Comparison of ENCODE assay signal across 18 cellular contexts in the genomic region with DNA sequence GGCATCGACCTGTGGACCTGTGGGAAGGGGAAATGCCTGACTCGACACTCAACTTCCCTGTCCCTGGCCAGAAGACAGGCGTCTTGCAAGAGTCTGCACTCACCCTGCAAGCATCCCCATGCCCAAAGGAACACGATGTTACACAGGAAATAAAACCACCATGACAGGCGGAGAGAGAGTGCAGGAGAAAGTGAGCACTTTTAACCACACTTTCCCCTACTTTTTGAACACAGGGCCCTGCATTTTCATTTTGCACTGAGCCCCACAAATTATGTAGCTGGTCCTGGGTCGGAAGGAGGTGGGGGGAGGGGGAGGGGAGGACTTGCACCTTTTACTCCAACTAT. TPM values are rescaled to one million over a fixed set of nuclear protein-coding genes. Genes with fewer than 3 reads are reported as not detected.
DNase-seq lines count a peak whose midpoint lies in the region; ATAC-seq, FAIRE-seq and TF ChIP-seq lines count a peak whose summit lies in the region.
"Had no signal": no experiment of that assay in that cellular context is flagged by ENCODE, and none has a peak within 500 bp of the region (broad histone marks: within the 10 kb centered on the region; RNA-seq: fewer than 3 reads in every experiment).

No MANE protein-coding gene starts in this region.

- no peak overlapping the region for H3K18ac ChIP-seq in H1 (ENCODE audit: extremely low read depth, low read length)

- H4K20me1 ChIP-seq in H1 (replicated peaks in 1 of 2; ENCODE audit: control insufficient read depth in 1 of 2, insufficient read depth in 2 of 2, low read length in 2 of 2), result peaks cover 0 to 9% of the 10 kb centered on the region in 2 experiments
- no peaks in the 10 kb centered on the region for H4K20me1 ChIP-seq in mammary epithelial cell (ENCODE audit: insufficient read depth, low read length)

- dilution Hi-C loops in mammary epithelial cell (cut with HindIII; ENCODE audit: low sequenced_read_pairs), result no loop called here

- H2BK12ac ChIP-seq in H1 (ENCODE audit: low read depth, low read length), result peak overlapping the region; percentile 29; the same call in 1 of the 2 replicates

- peak; percentile 32 for ATAC-seq in activated CD8-positive, alpha-beta T cell treated with anti-CD3 and anti-CD28 coated beads, Interleukin-2, amount 10 ng/mL, durations not matched to agents 7 days and 5 days
- no peak for ATAC-seq in activated CD8-positive, alpha-beta T cell treated with anti-CD3 and anti-CD28 coated beads for 36 hours
- ATAC-seq: HepG2, Panc1 had no signal

- no peak overlapping the region; a peak in 1 of 7 replicates for H3K9ac ChIP-seq in H1 (replicated peaks in 1 of 4; ENCODE audit: extremely low read depth in 1 of 4, low read depth in 3 of 4, low read length in 3 of 4)
- no peak overlapping the region for H3K9ac ChIP-seq in mammary epithelial cell (ENCODE audit: insufficient read depth, low read length)

- intact Hi-C loops in activated CD8-positive, alpha-beta T cell treated with anti-CD3 and anti-CD28 coated beads for 36 hours (cut with micrococcal nuclease), result no loop called here
- intact Hi-C loops in mammary epithelial cell (cut with micrococcal nuclease), result loop anchor here (10.0 kb wide), 1 partner anchor 84 kb away; a partner anchor contains a TSS

- no peak overlapping the region for H3K4me3 ChIP-seq in NB4 (ENCODE audit: low read depth, low read length)
- no peak overlapping the region for H3K4me3 ChIP-seq in H1 (ENCODE audit: extremely low read depth in 1 of 4, insufficient read depth in 2 of 4, low read depth in 3 of 4, low read length in 4 of 4)
- H3K4me3 ChIP-seq in mammary epithelial cell (replicated peaks in 1 of 3; ENCODE audit: insufficient read depth in 1 of 3, low read depth in 2 of 3, low read length in 3 of 3), result no peak overlapping the region

- no peak overlapping the region for H2BK15ac ChIP-seq in H1 (ENCODE audit: low read length)

- no peak for TF ChIP-seq RAD21 in H1 (IDR thresholded peaks at IDR 0.05 in 1 of 2, conservative IDR thresholded peaks at IDR 0.05 in 1 of 2; ENCODE audit: low read depth in 2 of 2, low read length in 2 of 2)

- H2BK5ac ChIP-seq in H1 (ENCODE audit: low read depth, low read length), result no peak overlapping the region

- peaks cover 0 to 5% (median 2%) of the 10 kb centered on the region in 4 experiments; a peak in 3 of 7 replicates for H3K4me1 ChIP-seq in H1 (replicated peaks in 1 of 4; ENCODE audit: control insufficient read depth in 3 of 4, insufficient read depth in 4 of 4, low read length in 3 of 4)
- H3K4me1 ChIP-seq in mammary epithelial cell (ENCODE audit: insufficient read depth, low read length), result peaks cover 9% of the 10 kb centered on the region

- FAIRE-seq in H1 (lab: Jason Lieb, UNC), result no peak
- FAIRE-seq: H54, HepG2 had no signal

- no peak overlapping the region for H4K8ac ChIP-seq in H1 (ENCODE audit: extremely low read depth, insufficient read depth, low read length)

- BruUV-seq in mammary epithelial cell (replicated peaks; lab: Mats Ljungman, UMichigan), result no TSS peak

- CTCF ChIA-PET in activated CD8-positive, alpha-beta T cell treated with anti-CD3 and anti-CD28 coated beads, Interleukin-2, amount 10 ng/mL, durations not matched to agents 7 days and 5 days (lab: Charles Lee), result interaction anchor here (1.5 kb wide), 1 partner anchor 14 kb away, joined by 6 read pairs; no protein-coding TSS in a partner anchor
- CTCF ChIA-PET in activated CD8-positive, alpha-beta T cell treated with anti-CD3 and anti-CD28 coated beads for 36 hours (lab: Charles Lee), result interaction anchor here (1.5 to 2.7 kb wide), 2 partner anchors 13 to 15 kb away, joined by 5 to 15 read pairs; no protein-coding TSS in a partner anchor
- CTCF ChIA-PET in H1 (lab: Charles Lee; ENCODE audit: partially characterized antibody) (interaction anchor here (0.9 to 6.3 kb wide), 5 partner anchors 12 to 201 kb away, joined by 3 to 58 read pairs (median 4); a partner anchor contains a TSS), mammary epithelial cell (lab: Charles Lee; ENCODE audit: low non-redundant PET) (no interaction called here)

- H3K27ac Mint-ChIP-seq in activated CD8-positive, alpha-beta T cell treated with anti-CD3 and anti-CD28 coated beads, Interleukin-2, amount 10 ng/mL, durations not matched to agents 7 days and 5 days, result no peak overlapping the region
- H3K27ac Mint-ChIP-seq in activated CD8-positive, alpha-beta T cell treated with anti-CD3 and anti-CD28 coated beads for 36 hours, result no peak overlapping the region
- no peak overlapping the region for H3K27ac Mint-ChIP-seq in type B pancreatic cell
- H3K27ac Mint-ChIP-seq: CD14-positive monocyte had no signal

- no peak for TF ChIP-seq CTCF in activated CD8-positive, alpha-beta T cell treated with anti-CD3 and anti-CD28 coated beads for 36 hours (IDR thresholded peaks at IDR 0.05)
- TF ChIP-seq CTCF in NB4 (IDR thresholded peaks at IDR 0.05; ENCODE audit: low read depth, low read length) (no peak), H1 (IDR thresholded peaks at IDR 0.05; ENCODE audit: control extremely low read depth in 1 of 3, insufficient read depth in 1 of 3, low read depth in 1 of 3, low read length in 3 of 3) (no peak), type B pancreatic cell (conservative IDR thresholded peaks at IDR 0.05) (no peak), mammary epithelial cell (conservative IDR thresholded peaks at IDR 0.05 in 1 of 2, IDR thresholded peaks at IDR 0.05 in 1 of 2; ENCODE audit: extremely low read depth in 1 of 2, insufficient read depth in 1 of 2, low read depth in 1 of 2, low read length in 2 of 2) (no peak)

- H2BK120ac ChIP-seq in H1 (replicated peaks; ENCODE audit: low read depth, low read length), result no peak overlapping the region

- POLR2A ChIA-PET in activated CD8-positive, alpha-beta T cell treated with anti-CD3 and anti-CD28 coated beads, Interleukin-2, amount 10 ng/mL, durations not matched to agents 7 days and 5 days (lab: Charles Lee), result no interaction called here
- POLR2A ChIA-PET in activated CD8-positive, alpha-beta T cell treated with anti-CD3 and anti-CD28 coated beads for 36 hours (lab: Charles Lee), result interaction anchor here (1.1 kb wide), 1 partner anchor 28 kb away, joined by 3 read pairs; no protein-coding TSS in a partner anchor
- POLR2A ChIA-PET in H1 (lab: Charles Lee; ENCODE audit: partially characterized antibody), result interaction anchor here (0.7 kb wide), 1 partner anchor 12 kb away, joined by 4 read pairs; no protein-coding TSS in a partner anchor

- H3K36me3 Mint-ChIP-seq in activated CD8-positive, alpha-beta T cell treated with anti-CD3 and anti-CD28 coated beads, Interleukin-2, amount 10 ng/mL, durations not matched to agents 7 days and 5 days (ENCODE audit: low read depth), result no peaks in the 10 kb centered on the region
- no peaks in the 10 kb centered on the region for H3K36me3 Mint-ChIP-seq in activated CD8-positive, alpha-beta T cell treated with anti-CD3 and anti-CD28 coated beads for 36 hours (ENCODE audit: low read depth)
- no peaks in the 10 kb centered on the region for H3K36me3 Mint-ChIP-seq in type B pancreatic cell
- H3K36me3 Mint-ChIP-seq: CD14-positive monocyte had no signal

- H3K9me3 ChIP-seq in H1 (ENCODE audit: insufficient read depth in 2 of 2, low read depth in 1 of 2, low read length in 1 of 2) (no peaks in the 10 kb centered on the region), mammary epithelial cell (replicated peaks; ENCODE audit: insufficient read depth, low read length) (no peaks in the 10 kb centered on the region)

- H3K79me2 ChIP-seq in H1 (ENCODE audit: control insufficient read depth in 1 of 2, insufficient read depth in 2 of 2, low read length in 2 of 2) (no peaks in the 10 kb centered on the region), mammary epithelial cell (ENCODE audit: insufficient read depth, low read length) (no peaks in the 10 kb centered on the region)

- DNase-seq in activated CD8-positive, alpha-beta T cell treated with anti-CD3 and anti-CD28 coated beads, Interleukin-2, amount 10 ng/mL, durations not matched to agents 7 days and 5 days, result no peak
- no peak for DNase-seq in activated CD8-positive, alpha-beta T cell treated with anti-CD3 and anti-CD28 coated beads for 36 hours
- DNase-seq in NB4 (ENCODE audit: low read depth) (peak; percentile 46), H1 (ENCODE audit: low read depth in 1 of 2, low spot score in 2 of 2) (no peak), type B pancreatic cell (ENCODE audit: extremely low spot score, unreplicated experiment) (no peak), cerebellar nuclear complex (lab: John Stamatoyannopoulos, UW) (no peak), mammary epithelial cell (no peak)
- no peak for DNase-seq in stimulated activated CD4-positive, alpha-beta T cell treated with anti-CD3 and anti-CD28 coated beads, Interleukin-12 subunit alpha, Interleukin-12 subunit beta, amount 100 ng/mL, for 4 hours
- DNase-seq: GF-D8, NCI-H1417 treated with DMSO at 0.1 percent for 48 hours, NCI-H2029, NCI-H510A, NCI-H82, SIG-M5 had no signal

- TF ChIP-seq POLR2A in NB4 (IDR thresholded peaks at IDR 0.05; ENCODE audit: extremely low read depth, insufficient read length) (no peak), H1 (IDR thresholded peaks at IDR 0.05; ENCODE audit: control extremely low read depth in 1 of 2, low read depth in 2 of 2, low read length in 2 of 2) (no peak)

- in situ Hi-C loops in mammary epithelial cell (cut with MboI; ENCODE audit: low sequenced_read_pairs in 2 of 2), result no loop called here

- H2AFZ ChIP-seq in H1 (ENCODE audit: low read length), result no peak overlapping the region
- H2AFZ ChIP-seq in mammary epithelial cell (ENCODE audit: low read depth, low read length), result no peak overlapping the region

- no peak overlapping the region for H3K14ac ChIP-seq in H1 (ENCODE audit: insufficient read length)

- peaks cover 16% of the 10 kb centered on the region for H3K4me1 Mint-ChIP-seq in activated CD8-positive, alpha-beta T cell treated with anti-CD3 and anti-CD28 coated beads, Interleukin-2, amount 10 ng/mL, durations not matched to agents 7 days and 5 days (ENCODE audit: low read depth)
- H3K4me1 Mint-ChIP-seq in activated CD8-positive, alpha-beta T cell treated with anti-CD3 and anti-CD28 coated beads for 36 hours (ENCODE audit: low read depth), result peaks cover 9% of the 10 kb centered on the region
- H3K4me1 Mint-ChIP-seq in type B pancreatic cell (ENCODE audit: unreplicated experiment), result no peaks in the 10 kb centered on the region

- peaks cover 59% of the 10 kb centered on the region for H3K27me3 Mint-ChIP-seq in activated CD8-positive, alpha-beta T cell treated with anti-CD3 and anti-CD28 coated beads, Interleukin-2, amount 10 ng/mL, durations not matched to agents 7 days and 5 days (ENCODE audit: low read depth)
- peaks cover 58% of the 10 kb centered on the region for H3K27me3 Mint-ChIP-seq in activated CD8-positive, alpha-beta T cell treated with anti-CD3 and anti-CD28 coated beads for 36 hours
- H3K27me3 Mint-ChIP-seq in type B pancreatic cell, result peaks cover 89% of the 10 kb centered on the region

- no peak overlapping the region for H2BK20ac ChIP-seq in H1 (ENCODE audit: low read length)

- H3K27me3 ChIP-seq in H1 (replicated peaks in 1 of 4; ENCODE audit: control insufficient read depth in 3 of 4, extremely low read depth in 1 of 4, insufficient read depth in 3 of 4, low read length in 3 of 4), result peaks cover 38 to 81% (median 61%) of the 10 kb centered on the region in 4 experiments
- H3K27me3 ChIP-seq in mammary epithelial cell (ENCODE audit: insufficient read depth, low read length), result peaks cover 5% of the 10 kb centered on the region

- H3K4ac ChIP-seq in H1 (replicated peaks; ENCODE audit: insufficient read length, low read depth, low read length), result no peak overlapping the region

- no peak overlapping the region for H2AK5ac ChIP-seq in H1 (ENCODE audit: low read depth, low read length)

- TF ChIP-seq EP300 in H1 (IDR thresholded peaks at IDR 0.05; ENCODE audit: borderline replicate concordance in 1 of 2, low read depth in 2 of 2, low read length in 2 of 2), result no peak

- no peak overlapping the region for H3K4me3 Mint-ChIP-seq in activated CD8-positive, alpha-beta T cell treated with anti-CD3 and anti-CD28 coated beads, Interleukin-2, amount 10 ng/mL, durations not matched to agents 7 days and 5 days
- no peak overlapping the region for H3K4me3 Mint-ChIP-seq in activated CD8-positive, alpha-beta T cell treated with anti-CD3 and anti-CD28 coated beads for 36 hours
- H3K4me3 Mint-ChIP-seq in type B pancreatic cell, result peak overlapping the region; percentile 54

- no peak overlapping the region for H4K5ac ChIP-seq in H1 (ENCODE audit: insufficient read length, low read depth, low read length)

- no peak overlapping the region for H3K23ac ChIP-seq in H1 (ENCODE audit: insufficient read length)

- H3K36me3 ChIP-seq in H1 (ENCODE audit: control insufficient read depth in 2 of 4, insufficient read depth in 4 of 4, low read length in 3 of 4) (no peaks in the 10 kb centered on the region), mammary epithelial cell (ENCODE audit: insufficient read depth, low read length) (no peaks in the 10 kb centered on the region)

- H3K56ac ChIP-seq in H1 (replicated peaks; ENCODE audit: insufficient read length, low read depth, low read length), result no peak overlapping the region

- H3K4me2 ChIP-seq in H1 (ENCODE audit: insufficient read depth in 1 of 2, low read depth in 2 of 2, low read length in 2 of 2) (no peak overlapping the region), mammary epithelial cell (ENCODE audit: insufficient read depth, low read depth, low read length) (no peak overlapping the region)

- H3K79me1 ChIP-seq in H1 (ENCODE audit: low read depth, low read length), result no peaks in the 10 kb centered on the region

- WGBS in H1 (ENCODE audit: extremely low coverage in 1 of 2, insufficient coverage in 1 of 2, insufficient read length in 1 of 2, insufficient replicate concordance in 2 of 2, low coverage in 1 of 2, low lambda C conversion rate in 2 of 2, missing lambda C conversion rate in 1 of 2), 2 experiments, result 65% methylated on average over 6 of the region's 6 CpGs; no CpG with 5 or more reads in 1 of the 2 experiments
- 48% methylated on average over 5 of the region's 6 CpGs for WGBS in mammary epithelial cell (ENCODE audit: low coverage, missing lambda C conversion rate)

- H3K9me3 Mint-ChIP-seq in activated CD8-positive, alpha-beta T cell treated with anti-CD3 and anti-CD28 coated beads, Interleukin-2, amount 10 ng/mL, durations not matched to agents 7 days and 5 days (ENCODE audit: insufficient read depth), result no peaks in the 10 kb centered on the region
- H3K9me3 Mint-ChIP-seq in activated CD8-positive, alpha-beta T cell treated with anti-CD3 and anti-CD28 coated beads for 36 hours, result no peaks in the 10 kb centered on the region
- no peaks in the 10 kb centered on the region for H3K9me3 Mint-ChIP-seq in type B pancreatic cell

- H3K27ac ChIP-seq in H1 (ENCODE audit: low read depth, low read length), result no peak overlapping the region
- H3K27ac ChIP-seq in mammary epithelial cell (ENCODE audit: insufficient read depth, low read depth, low read length), result no peak overlapping the region

- no peak overlapping the region for H4K91ac ChIP-seq in H1 (replicated peaks; ENCODE audit: insufficient read length, low read length)

- peaks cover 6% of the 10 kb centered on the region; the same call in 1 of the 2 replicates for H3K23me2 ChIP-seq in H1 (ENCODE audit: low read depth, low read length)

RNA-seq across cellular contexts. Expression of a gene that starts 13.8 kb away (rescaled TPM):
- total RNA-seq in activated CD8-positive, alpha-beta T cell treated with anti-CD3 and anti-CD28 coated beads, Interleukin-2, amount 10 ng/mL, durations not matched to agents 7 days and 5 days, result 10 to 100 TPM; 27.6 to 29.1 TPM
- 10 to 100 TPM; 10.8 to 13.0 TPM for total RNA-seq in activated CD8-positive, alpha-beta T cell treated with anti-CD3 and anti-CD28 coated beads for 36 hours
- total RNA-seq in H1 (2021; fragmentation: NEBNext Ultra II Directional; extraction: Animal tissue kit (Norgen Biotek cat#: 25700)), result 4.0 and 4.1 TPM in 2 replicates
- polyA plus RNA-seq in H1 (2011; rRNA removed) (3.3 and 5.8 TPM in 2 replicates), mammary epithelial cell (14.3 TPM)
- polyA plus RNA-seq in H1 (2011; cell fraction: cytosol; rRNA removed), result 3.4 TPM
- 9.7 TPM for polyA plus RNA-seq in H1 (2011; cell fraction: nucleus; rRNA removed)
- polyA plus RNA-seq in H1 (2012, experiment 1 of 2), result 1.8 to 4.3 TPM (median 3.6 TPM) in 4 replicates
- 1.4 TPM for polyA plus RNA-seq in H1 (2012, experiment 2 of 2)
- 3.7 TPM for polyA plus RNA-seq in H1 (2013, experiment 1 of 2)
- polyA plus RNA-seq in H1 (2013, experiment 2 of 2), result 4.0 TPM
- polyA minus RNA-seq in H1 (2011; rRNA and poly(A)+ RNA removed), result 3.2 and 4.5 TPM in 2 replicates
- 2.6 TPM for polyA minus RNA-seq in H1 (2011; cell fraction: cytosol; rRNA and poly(A)+ RNA removed)
- 7.5 TPM for polyA minus RNA-seq in H1 (2011; cell fraction: nucleus; rRNA and poly(A)+ RNA removed)
- total RNA-seq in type B pancreatic cell (ENCODE audit: low replicate concordance) (17.4 and 23.4 TPM in 2 replicates), mammary epithelial cell (10 to 100 TPM; 21.3 to 34.7 TPM)
- 10.1 TPM for polyA minus RNA-seq in mammary epithelial cell
